In the genomic region with DNA sequence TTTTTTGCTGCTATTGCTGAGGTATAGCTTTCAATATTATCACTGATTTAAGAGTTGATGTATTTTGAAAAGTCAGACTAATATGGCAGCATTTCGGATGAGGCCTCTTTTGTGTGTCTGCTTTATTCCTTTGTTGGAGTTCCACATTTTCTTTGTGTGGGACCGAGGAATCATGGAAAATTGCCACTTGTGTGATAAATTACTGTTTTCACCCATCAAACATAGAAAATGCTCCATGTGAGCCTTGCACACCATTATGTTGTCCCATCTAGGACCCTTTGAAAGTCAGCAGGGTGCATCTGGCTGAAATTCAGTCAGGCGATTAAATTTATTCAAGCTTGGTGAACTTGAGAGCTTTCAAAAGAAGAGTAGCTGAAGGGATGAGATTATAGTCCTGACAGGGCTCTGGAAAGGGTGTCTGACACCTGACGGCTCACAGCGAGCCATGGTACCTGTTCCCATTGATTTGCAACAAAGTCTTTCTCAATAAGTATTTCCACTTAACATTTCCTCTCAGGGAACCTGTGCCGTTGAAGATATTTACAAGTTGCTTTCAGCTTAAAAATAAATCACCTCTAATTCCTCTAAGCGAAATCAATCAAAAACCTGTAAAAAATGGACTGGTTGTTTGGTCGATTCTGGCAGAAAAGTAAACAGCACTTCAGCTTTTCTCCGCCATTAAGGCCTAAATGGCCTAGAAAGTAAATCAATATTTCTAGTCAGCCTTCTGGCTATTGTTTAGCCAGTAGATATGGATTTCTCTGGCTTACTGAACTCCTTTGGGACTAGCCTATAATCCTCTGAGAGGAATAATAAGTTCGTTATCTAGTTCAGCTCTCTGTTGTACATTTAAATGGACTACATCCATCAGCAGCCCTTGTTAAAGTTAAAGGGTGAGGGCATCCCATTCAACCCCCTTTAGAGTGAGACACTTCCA, we compare ENCODE assay signal across 16 cellular contexts.
DNase-seq lines count a peak whose midpoint lies in the region; ATAC-seq and TF ChIP-seq lines count a peak whose summit lies in the region.
"Had no signal": no experiment of that assay in that cellular context is flagged by ENCODE, and none has a peak within 500 bp of the region (broad histone marks: within the 10 kb centered on the region; RNA-seq: fewer than 3 reads in every experiment).

No MANE protein-coding gene starts in this region.

- ATAC-seq in HG03469 (IDR thresholded peaks at IDR 0.05; ENCODE audit: unreplicated experiment) (no peak), GM19467 (IDR thresholded peaks at IDR 0.05; ENCODE audit: unreplicated experiment) (no peak)
- ATAC-seq: psoas muscle had no signal

- intact Hi-C loops in CD14-positive monocyte (cut with micrococcal nuclease) = no loop called here

- no peak overlapping the region for H3K4me3 ChIP-seq in neuronal stem cell (ENCODE audit: low read length in 2 of 2)
- H3K4me3 ChIP-seq: BLaER1 treated with 17β-estradiol and CSF1 and Interleukin-3, amounts not matched to agents 10 nM and 100 nM; left ventricle myocardium inferior; psoas muscle; SJSA1; uterus had no signal

- no peak overlapping the region for H3K4me3 Mint-ChIP-seq in CD14-positive monocyte
- H3K4me3 Mint-ChIP-seq: activated CD4-positive, alpha-beta T cell treated with anti-CD3 and anti-CD28 coated beads, Interleukin-2, amount 10 ng/mL, durations not matched to agents 24 days and 14 days; activated naive CD8-positive, alpha-beta T cell had no signal

- H3K9me3 Mint-ChIP-seq in CD14-positive monocyte = peaks cover 0 to 11% (median 2%) of the 10 kb centered on the region in 7 donors
- H3K9me3 Mint-ChIP-seq: activated CD4-positive, alpha-beta T cell treated with anti-CD3 and anti-CD28 coated beads, Interleukin-2, amount 10 ng/mL, durations not matched to agents 24 days and 14 days had no signal

- H3K4me1 ChIP-seq in neuronal stem cell (ENCODE audit: control insufficient read depth in 2 of 2, insufficient read depth in 1 of 2, low read depth in 1 of 2, low read length in 2 of 2) = peaks cover 3 to 11% of the 10 kb centered on the region in 2 donors
- H3K4me1 ChIP-seq: BLaER1 treated with 17β-estradiol and CSF1 and Interleukin-3, amounts not matched to agents 10 nM and 100 nM; left ventricle myocardium inferior; psoas muscle; SJSA1; uterus had no signal

- H3K14ac ChIP-seq in neuronal stem cell (ENCODE audit: low read length) = no peak overlapping the region

- H3K9ac ChIP-seq in neuronal stem cell (ENCODE audit: low read depth, low read length, poor library complexity) = no peak overlapping the region
- H3K9ac ChIP-seq: BLaER1 treated with 17β-estradiol and CSF1 and Interleukin-3, amounts not matched to agents 10 nM and 100 nM had no signal

- POLR2A ChIA-PET in HEK293T (lab: Yijun Ruan, JAX) = no interaction called here

- no peak overlapping the region for H3K4ac ChIP-seq in neuronal stem cell (ENCODE audit: low read length)

- H4K91ac ChIP-seq in neuronal stem cell (ENCODE audit: low read depth, low read length, poor library complexity) = no peak overlapping the region

- no peak overlapping the region for H3K4me2 ChIP-seq in neuronal stem cell (ENCODE audit: insufficient read depth, low read length, poor library complexity, severe bottlenecking)
- H3K4me2 ChIP-seq: BLaER1 treated with 17β-estradiol and CSF1 and Interleukin-3, amounts not matched to agents 10 nM and 100 nM had no signal

- H3K27me3 ChIP-seq in neuronal stem cell (ENCODE audit: control insufficient read depth in 3 of 3, insufficient read depth in 3 of 3, low read depth in 1 of 3, low read length in 3 of 3) = no peaks in the 10 kb centered on the region
- H3K27me3 ChIP-seq: BLaER1 treated with 17β-estradiol and CSF1 and Interleukin-3, amounts not matched to agents 10 nM and 100 nM; SJSA1; uterus had no signal

- H2AFZ ChIP-seq in neuronal stem cell (ENCODE audit: low read length) = peak overlapping the region; percentile 50

- DNase-seq in HEK293T (ENCODE audit: extremely low spot score) (peak; percentile 46), NCI-H1930 (lab: John Stamatoyannopoulos, UW) (peak; percentile 84 to 89), NCI-H748 (lab: John Stamatoyannopoulos, UW; ENCODE audit: unreplicated experiment) (peak; percentile 98), neuronal stem cell (ENCODE audit: low spot score) (no peak), CD14-positive monocyte (ENCODE audit: low spot score) (no peak)
- DNase-seq: activated CD4-positive, alpha-beta T cell treated with anti-CD3 and anti-CD28 coated beads, Interleukin-2, amount 10 ng/mL, durations not matched to agents 24 days and 14 days; activated T-cell treated with anti-CD3 and anti-CD28 coated beads for 4 hours; left ventricle myocardium inferior; MM.1S; psoas muscle; uterus had no signal

- no peak overlapping the region for H2BK120ac ChIP-seq in neuronal stem cell (ENCODE audit: low read depth, low read length)

- no peak overlapping the region for H2AK5ac ChIP-seq in neuronal stem cell (ENCODE audit: low read depth, low read length)

- no peak overlapping the region for H3K27ac Mint-ChIP-seq in CD14-positive monocyte
- H3K27ac Mint-ChIP-seq: activated CD4-positive, alpha-beta T cell treated with anti-CD3 and anti-CD28 coated beads, Interleukin-2, amount 10 ng/mL, durations not matched to agents 24 days and 14 days; activated naive CD8-positive, alpha-beta T cell had no signal

- no peak overlapping the region for H3K23ac ChIP-seq in neuronal stem cell (ENCODE audit: low read depth, low read length, poor library complexity)

- H3K4me1 Mint-ChIP-seq in CD14-positive monocyte = no peaks in the 10 kb centered on the region
- H3K4me1 Mint-ChIP-seq: activated CD4-positive, alpha-beta T cell treated with anti-CD3 and anti-CD28 coated beads, Interleukin-2, amount 10 ng/mL, durations not matched to agents 24 days and 14 days had no signal

- H4K8ac ChIP-seq in neuronal stem cell (ENCODE audit: low read depth, low read length) = no peak overlapping the region

- no peak for TF ChIP-seq CTCF in CD14-positive monocyte (IDR thresholded peaks at IDR 0.05)

- H2BK12ac ChIP-seq in neuronal stem cell (ENCODE audit: low read length) = no peak overlapping the region

- no peaks in the 10 kb centered on the region for H3K36me3 ChIP-seq in neuronal stem cell (replicated peaks in 1 of 2; ENCODE audit: control insufficient read depth in 2 of 2, insufficient read depth in 2 of 2, low read length in 2 of 2)
- H3K36me3 ChIP-seq: BLaER1 treated with 17β-estradiol and CSF1 and Interleukin-3, amounts not matched to agents 10 nM and 100 nM; left ventricle myocardium inferior; SJSA1; uterus had no signal

- no peak overlapping the region for H2BK5ac ChIP-seq in neuronal stem cell (ENCODE audit: low read length)

- H3K9me3 ChIP-seq in neuronal stem cell (replicated peaks in 1 of 2; ENCODE audit: control insufficient read depth in 2 of 2, insufficient read depth in 1 of 2, low read depth in 1 of 2, low read length in 2 of 2) = no peaks in the 10 kb centered on the region
- H3K9me3 ChIP-seq: BLaER1 treated with 17β-estradiol and CSF1 and Interleukin-3, amounts not matched to agents 10 nM and 100 nM; left ventricle myocardium inferior; psoas muscle; SJSA1; uterus had no signal

- H3K79me1 ChIP-seq in neuronal stem cell (ENCODE audit: low read depth, low read length) = no peaks in the 10 kb centered on the region

- H3K27me3 Mint-ChIP-seq in CD14-positive monocyte (ENCODE audit: low read depth in 3 of 3) = no peaks in the 10 kb centered on the region
- H3K27me3 Mint-ChIP-seq: activated CD4-positive, alpha-beta T cell treated with anti-CD3 and anti-CD28 coated beads, Interleukin-2, amount 10 ng/mL, durations not matched to agents 24 days and 14 days; activated naive CD8-positive, alpha-beta T cell had no signal

- H3K27ac ChIP-seq in neuronal stem cell (replicated peaks; ENCODE audit: low read length) = no peak overlapping the region
- H3K27ac ChIP-seq: BLaER1 treated with 17β-estradiol and CSF1 and Interleukin-3, amounts not matched to agents 10 nM and 100 nM; left ventricle myocardium inferior; psoas muscle; SJSA1; uterus had no signal

- no CpG with 5 or more reads among the region's 10 CpGs for WGBS in neuronal stem cell (ENCODE audit: extremely low coverage in 2 of 2, insufficient read length in 2 of 2, insufficient replicate concordance in 1 of 2), 2 donors

- CTCF ChIA-PET in HEK293T (lab: Yijun Ruan, JAX) = interaction anchor here (0.6 to 0.7 kb wide), 2 partner anchors 208 to 1108 kb away, joined by 3 read pairs; no protein-coding TSS in a partner anchor

- H3K18ac ChIP-seq in neuronal stem cell (ENCODE audit: low read length) = no peak overlapping the region

- no peaks in the 10 kb centered on the region for H3K36me3 Mint-ChIP-seq in CD14-positive monocyte
- H3K36me3 Mint-ChIP-seq: activated naive CD8-positive, alpha-beta T cell had no signal

- no peak overlapping the region for H2BK15ac ChIP-seq in neuronal stem cell (ENCODE audit: low read length)

TF ChIP-seq in HEK293T, 16 proteins besides CTCF, POLR2A, EP300 and RAD21:
- TF ChIP-seq FOXA1 (IDR thresholded peaks at IDR 0.05) = peak; percentile 85; the same call in 1 of the 2 replicates
- no peak for TF ChIP-seq ELF4 (IDR thresholded peaks at IDR 0.05)
- peak; percentile 71 for TF ChIP-seq ZNF384 (IDR thresholded peaks at IDR 0.05)
- TF ChIP-seq HDGF (IDR thresholded peaks at IDR 0.05; ENCODE audit: borderline replicate concordance) = no peak
- TF ChIP-seq SP1 (IDR thresholded peaks at IDR 0.05) = no peak
- peak; percentile 54; the same call in 1 of the 2 replicates for TF ChIP-seq FOXM1 (IDR thresholded peaks at IDR 0.05; ENCODE audit: borderline replicate concordance)
- TF ChIP-seq NFRKB (IDR thresholded peaks at IDR 0.05) = no peak
- TF ChIP-seq L3MBTL2 (conservative IDR thresholded peaks at IDR 0.05) = no peak; the same call in 1 of the 2 replicates
- no peak for TF ChIP-seq TARDBP (IDR thresholded peaks at IDR 0.05)
- TF ChIP-seq CTBP1 (IDR thresholded peaks at IDR 0.05; ENCODE audit: borderline replicate concordance) = peak; percentile 97
- TF ChIP-seq, protein P1, sequence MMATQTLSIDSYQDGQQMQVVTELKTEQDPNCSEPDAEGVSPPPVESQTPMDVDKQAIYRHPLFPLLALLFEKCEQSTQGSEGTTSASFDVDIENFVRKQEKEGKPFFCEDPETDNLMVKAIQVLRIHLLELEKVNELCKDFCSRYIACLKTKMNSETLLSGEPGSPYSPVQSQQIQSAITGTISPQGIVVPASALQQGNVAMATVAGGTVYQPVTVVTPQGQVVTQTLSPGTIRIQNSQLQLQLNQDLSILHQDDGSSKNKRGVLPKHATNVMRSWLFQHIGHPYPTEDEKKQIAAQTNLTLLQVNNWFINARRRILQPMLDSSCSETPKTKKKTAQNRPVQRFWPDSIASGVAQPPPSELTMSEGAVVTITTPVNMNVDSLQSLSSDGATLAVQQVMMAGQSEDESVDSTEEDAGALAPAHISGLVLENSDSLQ (IDR thresholded peaks at IDR 0.05) = peak; percentile 93
- TF ChIP-seq FOXK2 (IDR thresholded peaks at IDR 0.05) = peak; percentile 58; the same call in 1 of the 2 replicates
- no peak for TF ChIP-seq SUZ12 (IDR thresholded peaks at IDR 0.05)
- TF ChIP-seq BHLHE40 (IDR thresholded peaks at IDR 0.05; ENCODE audit: borderline replicate concordance) = no peak
- TF ChIP-seq ARNT (IDR thresholded peaks at IDR 0.05) = peak; percentile 41
- peak; percentile 87; the same call in 1 of the 2 replicates for TF ChIP-seq LEF1 (IDR thresholded peaks at IDR 0.05; ENCODE audit: borderline replicate concordance)
TF ChIP-seq in HEK293T: peak in this region for 8.

Comparison
In these comparisons a context has a peak if more than half of its experiments do, and no peak if none do; other contexts are left out.
1. DNase-seq: peak in HEK293T (single experiment), NCI-H1930 (2 of 2) and NCI-H748 (single experiment); none in neuronal stem cell (single experiment) and CD14-positive monocyte (single experiment).